26 cellular contexts compared by ENCODE assay signal in the genomic region with DNA sequence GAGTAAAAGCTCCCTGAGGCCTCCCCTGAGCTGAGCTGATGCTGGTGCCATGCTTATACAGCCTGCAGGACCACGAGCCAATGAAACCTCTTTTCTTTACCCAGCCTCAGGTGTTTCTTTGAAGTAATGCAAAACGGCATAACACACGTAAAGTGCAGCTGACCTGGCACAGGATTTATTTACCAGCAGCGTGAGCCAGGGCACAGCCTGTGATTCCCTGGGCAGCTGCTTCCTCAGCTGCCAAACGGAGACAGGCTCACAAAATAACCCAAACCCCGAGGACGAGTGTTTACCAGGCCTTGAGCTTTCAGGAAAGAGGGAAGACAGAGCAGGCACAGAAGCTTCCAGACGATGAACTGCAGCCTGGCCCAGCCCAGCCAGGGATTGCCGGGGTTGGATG.
A peak's percentile ranks its signal among the peaks of the same experiment; 100 is the strongest.
DNase-seq lines count a peak whose midpoint lies in the region; ATAC-seq and TF ChIP-seq lines count a peak whose summit lies in the region.
"Had no signal": no experiment of that assay in that cellular context is flagged by ENCODE, and none has a peak within 500 bp of the region (broad histone marks: within the 10 kb centered on the region; RNA-seq: fewer than 3 reads in every experiment).

No MANE protein-coding gene starts in this region.

- no peaks in the 10 kb centered on the region for H3K9me3 ChIP-seq in right atrium auricular region
- no peaks in the 10 kb centered on the region for H3K9me3 ChIP-seq in tibial nerve
- H3K9me3 ChIP-seq: A549, lower lobe of right lung, ovary, vagina had no signal

- H3K27me3 ChIP-seq in right atrium auricular region: no peaks in the 10 kb centered on the region
- peaks cover 0 to 8% (median 0%) of the 10 kb centered on the region in 45 donors for H3K27me3 ChIP-seq in dorsolateral prefrontal cortex
- no peaks in the 10 kb centered on the region for H3K27me3 ChIP-seq in tibial nerve
- H3K27me3 ChIP-seq: ovary, vagina had no signal

- H3K9me3 Mint-ChIP-seq in immature natural killer cell: no peaks in the 10 kb centered on the region
- H3K9me3 Mint-ChIP-seq: activated T-helper 17 cell treated with anti-CD3 and anti-CD28 coated beads, Interleukin-2, amount 50 U/mL, for 72 hours; T-cell had no signal

- H3K27ac ChIP-seq in right atrium auricular region (no peak overlapping the region), dorsolateral prefrontal cortex (peak overlapping the region in 53 of 59 donors; percentile 11 to 91 (median 73)), tibial nerve (peak overlapping the region in 3 of 4 donors; percentile 8 to 78 (median 77))
- H3K27ac ChIP-seq: A549, lower lobe of right lung, ovary, vagina had no signal

- DNase-seq in Right ventricle myocardium superior: no peak
- no peak for DNase-seq in right atrium auricular region (ENCODE audit: low spot score)
- DNase-seq in dorsolateral prefrontal cortex: peak in 1 of 10 donors; percentile 42
- DNase-seq in nucleus accumbens (lab: John Stamatoyannopoulos, UW): peak in 34 of 56 donors; percentile 14 to 68 (median 35)
- no peak for DNase-seq in tibial nerve (ENCODE audit: low spot score in 2 of 2)
- no peak for DNase-seq in GM13977 (ENCODE audit: low spot score)
- DNase-seq in immature natural killer cell: no peak
- DNase-seq: activated CD4-positive, alpha-beta T cell treated with anti-CD3 and anti-CD28 coated beads for 4 hours; activated CD8-positive, alpha-beta memory T cell treated with anti-CD3 and anti-CD28 coated beads, Interleukin-2, amount 10 ng/mL, durations not matched to agents 7 days and 5 days; DMS 273 treated with DMSO at 0.1 percent for 48 hours; HFFc6; KG1; lower lobe of right lung; NCI-H2081 treated with DMSO at 0.1 percent for 48 hours; NCI-H526 treated with DMSO at 0.1 percent for 48 hours; OCI-M1; ovary; SIG-M5; small intestine; stimulated activated CD4-positive, alpha-beta T cell treated with anti-CD3 and anti-CD28 coated beads, Interleukin-4, amount 100 ng/mL, for 1 hour; T-cell had no signal

- peaks cover 0 to 4% of the 10 kb centered on the region in 2 donors for H3K4me1 ChIP-seq in right atrium auricular region
- peaks cover 0 to 44% (median 4%) of the 10 kb centered on the region in 4 donors for H3K4me1 ChIP-seq in tibial nerve
- H3K4me1 ChIP-seq: A549, lower lobe of right lung, vagina had no signal

- H3K36me3 ChIP-seq in right atrium auricular region (no peaks in the 10 kb centered on the region), tibial nerve (no peaks in the 10 kb centered on the region)
- H3K36me3 ChIP-seq: lower lobe of right lung, ovary, vagina had no signal

- WGBS in tibial nerve, 2 donors: 65 to 69% methylated on average over 9 of the region's 9 CpGs

- peaks cover 0 to 4% (median 3%) of the 10 kb centered on the region in 3 donors for H3K27me3 Mint-ChIP-seq in immature natural killer cell (ENCODE audit: low read depth in 3 of 3)
- H3K27me3 Mint-ChIP-seq: activated CD8-positive, alpha-beta memory T cell treated with anti-CD3 and anti-CD28 coated beads, Interleukin-2, amount 10 ng/mL, durations not matched to agents 7 days and 5 days had no signal

- in situ Hi-C loops in GM13977 (cut with MboI; ENCODE audit: low pct_unique_long_range_greater_than_20kb, low sequenced_read_pairs, unreplicated experiment): no loop called here

- no peak overlapping the region for H3K4me3 Mint-ChIP-seq in immature natural killer cell
- H3K4me3 Mint-ChIP-seq: activated CD8-positive, alpha-beta memory T cell treated with anti-CD3 and anti-CD28 coated beads, Interleukin-2, amount 10 ng/mL, durations not matched to agents 7 days and 5 days; activated T-helper 17 cell treated with anti-CD3 and anti-CD28 coated beads, Interleukin-2, amount 50 U/mL, for 72 hours; CD14-positive monocyte; HFFc6; T-cell had no signal

- no peak overlapping the region for H3K27ac Mint-ChIP-seq in immature natural killer cell
- H3K27ac Mint-ChIP-seq: activated CD8-positive, alpha-beta memory T cell treated with anti-CD3 and anti-CD28 coated beads, Interleukin-2, amount 10 ng/mL, durations not matched to agents 7 days and 5 days; activated T-helper 17 cell treated with anti-CD3 and anti-CD28 coated beads, Interleukin-2, amount 50 U/mL, for 72 hours; CD14-positive monocyte; HFFc6; T-cell had no signal

- ATAC-seq in Right ventricle myocardium superior (ENCODE audit: poor library complexity): peak; percentile 63
- ATAC-seq in GM19395 (IDR thresholded peaks at IDR 0.05; ENCODE audit: unreplicated experiment): no peak
- ATAC-seq: A549; activated CD8-positive, alpha-beta memory T cell treated with anti-CD3 and anti-CD28 coated beads, Interleukin-2, amount 10 ng/mL, durations not matched to agents 7 days and 5 days; activated T-helper 17 cell treated with anti-CD3 and anti-CD28 coated beads, Interleukin-2, amount 50 U/mL, for 72 hours; lower lobe of right lung; T-cell had no signal

- no peak overlapping the region for H3K4me3 ChIP-seq in right atrium auricular region
- H3K4me3 ChIP-seq in dorsolateral prefrontal cortex: no peak overlapping the region
- no peak overlapping the region for H3K4me3 ChIP-seq in tibial nerve
- H3K4me3 ChIP-seq: A549, lower lobe of right lung, ovary, vagina had no signal

- TF ChIP-seq EP300 in tibial nerve (IDR thresholded peaks at IDR 0.05): no peak

- intact Hi-C loops in Right ventricle myocardium superior (cut with DNase I): no loop called here
- intact Hi-C loops in dorsolateral prefrontal cortex (cut with DNase I): no loop called here

- no peaks in the 10 kb centered on the region for H3K36me3 Mint-ChIP-seq in immature natural killer cell
- H3K36me3 Mint-ChIP-seq: activated CD8-positive, alpha-beta memory T cell treated with anti-CD3 and anti-CD28 coated beads, Interleukin-2, amount 10 ng/mL, durations not matched to agents 7 days and 5 days; CD14-positive monocyte; T-cell had no signal

- TF ChIP-seq CTCF in right atrium auricular region (IDR thresholded peaks at IDR 0.05) (no peak), dorsolateral prefrontal cortex (IDR thresholded peaks at IDR 0.05 in 54 of 56, conservative IDR thresholded peaks at IDR 0.05 in 2 of 56; ENCODE audit: low read depth in 1 of 56, partially characterized antibody in 56 of 56) (no peak), tibial nerve (IDR thresholded peaks at IDR 0.05) (no peak), GM13977 (IDR thresholded peaks at IDR 0.05; ENCODE audit: extremely low read depth, insufficient read depth, missing control alignments) (no peak)

- no peaks in the 10 kb centered on the region for H3K4me1 Mint-ChIP-seq in immature natural killer cell
- H3K4me1 Mint-ChIP-seq: activated CD8-positive, alpha-beta memory T cell treated with anti-CD3 and anti-CD28 coated beads, Interleukin-2, amount 10 ng/mL, durations not matched to agents 7 days and 5 days; activated T-helper 17 cell treated with anti-CD3 and anti-CD28 coated beads, Interleukin-2, amount 50 U/mL, for 72 hours; CD14-positive monocyte; T-cell had no signal

- TF ChIP-seq POLR2A in tibial nerve (IDR thresholded peaks at IDR 0.05): no peak

Comparison
In these comparisons a context has a peak if more than half of its experiments do, and no peak if none do; other contexts are left out.
1. DNase-seq: peak in nucleus accumbens (34 of 56); none in Right ventricle myocardium superior (single experiment), right atrium auricular region (single experiment), tibial nerve (0 of 2), GM13977 (single experiment) and immature natural killer cell (0 of 3).
2. H3K27ac ChIP-seq: peak in dorsolateral prefrontal cortex (53 of 59) and tibial nerve (3 of 4); none in right atrium auricular region (0 of 2).